10 cellular contexts compared by ENCODE assay signal in genomic region chr19:15934332-15935078, GRCh38. TPM values are rescaled to one million over a fixed set of nuclear protein-coding genes. Genes with fewer than 3 reads are reported as not detected.
A peak's percentile ranks its signal among the peaks of the same experiment; 100 is the strongest.
DNase-seq lines count a peak whose midpoint lies in the region; ATAC-seq and TF ChIP-seq lines count a peak whose summit lies in the region.
"Had no signal": no experiment of that assay in that cellular context is flagged by ENCODE, and none has a peak within 500 bp of the region (broad histone marks: within the 10 kb centered on the region; RNA-seq: fewer than 3 reads in every experiment).

Gene CYP4F11, minus strand, starts transcription at chr19:15934529. Its CDS starts 121 bp downstream, at chr19:15934408.

- DNase-seq in Ammon's horn (ENCODE audit: low spot score) (peak; percentile 70), Karpas-422 (peak; percentile 74), anterior cingulate cortex (lab: John Stamatoyannopoulos, UW) (peak in 56 of 58 donors; percentile 4 to 87 (median 60)), right lobe of liver (peak; percentile 94 to 97 (median 96)), NCI-H1417 (lab: John Stamatoyannopoulos, UW) (no peak), Caco-2 (no peak)
- DNase-seq: EL had no signal

- POLR2A ChIA-PET in Caco-2 (lab: Charles Lee): no interaction called here

- WGBS in right lobe of liver (ENCODE audit: insufficient coverage, low coverage, low lambda C conversion rate, missing lambda C conversion rate): 15% methylated on average over 3 of the region's 10 CpGs

- H3K4me3 Mint-ChIP-seq in Caco-2 (ENCODE audit: unreplicated experiment): no peak within 1 kb of the TSS
- H3K4me3 Mint-ChIP-seq: memory B cell had no signal

- H3K9me2 ChIP-seq in Karpas-422 (replicated peaks; ENCODE audit: insufficient read depth, low read length): no peaks in the 10 kb centered on the region

- TF ChIP-seq CTCF in right lobe of liver (IDR thresholded peaks at IDR 0.05): no peak
- TF ChIP-seq CTCF in Caco-2 (IDR thresholded peaks at IDR 0.05; ENCODE audit: insufficient read depth in 1 of 2, low read depth in 1 of 2, low read length in 1 of 2, severe bottlenecking in 1 of 2, unreplicated experiment in 1 of 2): no peak

- H3K4me3 ChIP-seq in Karpas-422 (ENCODE audit: low read length) (no peak within 1 kb of the TSS), right lobe of liver (peak within 1 kb of the TSS; percentile 51 to 83 (median 74)), Caco-2 (ENCODE audit: low read depth, low read length) (no peak within 1 kb of the TSS)

- H2AFZ ChIP-seq in Karpas-422 (ENCODE audit: low read length): no peak within 1 kb of the TSS

- no peaks in the 10 kb centered on the region for H3K4me1 Mint-ChIP-seq in Caco-2 (ENCODE audit: low read depth, unreplicated experiment)
- H3K4me1 Mint-ChIP-seq: memory B cell had no signal

- no peaks in the 10 kb centered on the region for H3K4me1 ChIP-seq in Karpas-422 (ENCODE audit: low read length)
- H3K4me1 ChIP-seq in right lobe of liver: peaks cover 0 to 19% (median 6%) of the 10 kb centered on the region in 4 donors
- no peaks in the 10 kb centered on the region for H3K4me1 ChIP-seq in Caco-2

- H3K27ac ChIP-seq in Karpas-422 (ENCODE audit: low read length) (no peak within 1 kb of the TSS), right lobe of liver (peak within 1 kb of the TSS; percentile 70 to 94 (median 84))

- H3K9me3 Mint-ChIP-seq in Caco-2 (ENCODE audit: unreplicated experiment): no peaks in the 10 kb centered on the region

- TF ChIP-seq POLR2A in right lobe of liver (IDR thresholded peaks at IDR 0.05): peak; percentile 72

- H3K9ac ChIP-seq in Karpas-422 (ENCODE audit: low read length): no peak within 1 kb of the TSS

- H4K20me1 ChIP-seq in Karpas-422 (ENCODE audit: insufficient read depth, low read depth, low read length): no peaks in the 10 kb centered on the region

- no peak within 1 kb of the TSS for H3K27ac Mint-ChIP-seq in Caco-2 (ENCODE audit: unreplicated experiment)
- H3K27ac Mint-ChIP-seq: memory B cell had no signal

- H3K9me3 ChIP-seq in Karpas-422 (ENCODE audit: low read length) (no peaks in the 10 kb centered on the region), right lobe of liver (no peaks in the 10 kb centered on the region), Caco-2 (no peaks in the 10 kb centered on the region)

- no peaks in the 10 kb centered on the region for H3K36me3 Mint-ChIP-seq in Caco-2 (ENCODE audit: insufficient read depth, unreplicated experiment)

- CTCF ChIA-PET in Caco-2 (lab: Charles Lee): interaction anchor here (0.7 kb wide), 1 partner anchor 12 kb away, joined by 3 read pairs; no protein-coding TSS in a partner anchor

- intact Hi-C loops in right lobe of liver (cut with DNase I) (no loop called here), Caco-2 (cut with micrococcal nuclease; ENCODE audit: unreplicated experiment) (no loop called here)

- no peaks in the 10 kb centered on the region for H3K27me3 ChIP-seq in Karpas-422 (ENCODE audit: low read length)
- H3K27me3 ChIP-seq in right lobe of liver: no peaks in the 10 kb centered on the region
- no peaks in the 10 kb centered on the region for H3K27me3 ChIP-seq in Caco-2 (replicated peaks; ENCODE audit: control insufficient read depth, insufficient read depth, low read length)

- peaks cover 2% of the 10 kb centered on the region for H3K27me3 Mint-ChIP-seq in Caco-2 (ENCODE audit: insufficient read depth, unreplicated experiment)

- no TSS peak for BruUV-seq in Caco-2 (replicated peaks; lab: Mats Ljungman, UMichigan)

- ATAC-seq in right lobe of liver (peak; percentile 85 to 88 (median 86)), GM19455 (IDR thresholded peaks at IDR 0.05; ENCODE audit: unreplicated experiment) (no peak), HG02610 (IDR thresholded peaks at IDR 0.05; ENCODE audit: unreplicated experiment) (no peak)

- H3K4me2 ChIP-seq in Karpas-422 (ENCODE audit: low read depth, low read length, poor library complexity, severe bottlenecking): no peak within 1 kb of the TSS

- H3K79me2 ChIP-seq in Karpas-422 (ENCODE audit: low read length): no peaks in the 10 kb centered on the region

- H3K36me3 ChIP-seq in Karpas-422 (ENCODE audit: insufficient read depth, low read length) (no peaks in the 10 kb centered on the region), right lobe of liver (peaks cover 0 to 3% (median 0%) of the 10 kb centered on the region in 4 donors), Caco-2 (ENCODE audit: control insufficient read depth, insufficient read depth, low read length) (no peaks in the 10 kb centered on the region)

RNA-seq across cellular contexts. Expression of gene CYP4F11, which starts in this region (rescaled TPM):
- total RNA-seq in Karpas-422 (2014; rRNA removed; shearing (Covaris generic); ENCODE audit: low replicate concordance): not detected in 2 replicates
- total RNA-seq in right lobe of liver (10 to 100 TPM; 55.3 to 95.8 (median 84.5) TPM), Caco-2 (2022) (not detected in 2 replicates)

Comparison
In these comparisons a context has a peak if more than half of its experiments do, and no peak if none do; other contexts are left out.
1. RNA of gene CYP4F11 (total RNA-seq): 55.3 to 95.8 TPM in right lobe of liver; not detected in Karpas-422 and not detected in Caco-2; every median in the first group is over 10 times any median in the second.
2. Peak in DNase-seq in Karpas-422; RNA of the gene not detected or under 1 TPM.
3. DNase-seq: peak in Ammon's horn (single experiment), anterior cingulate cortex (56 of 58) and right lobe of liver (3 of 3); none in NCI-H1417 (0 of 3) and Caco-2 (0 of 2).
4. H3K4me3 ChIP-seq: peak in right lobe of liver (3 of 3); none in Karpas-422 (single experiment) and Caco-2 (single experiment).
5. ATAC-seq: peak in right lobe of liver (4 of 4); none in GM19455 (single experiment) and HG02610 (single experiment).